28 cellular contexts compared by ENCODE assay signal in the genomic region with DNA sequence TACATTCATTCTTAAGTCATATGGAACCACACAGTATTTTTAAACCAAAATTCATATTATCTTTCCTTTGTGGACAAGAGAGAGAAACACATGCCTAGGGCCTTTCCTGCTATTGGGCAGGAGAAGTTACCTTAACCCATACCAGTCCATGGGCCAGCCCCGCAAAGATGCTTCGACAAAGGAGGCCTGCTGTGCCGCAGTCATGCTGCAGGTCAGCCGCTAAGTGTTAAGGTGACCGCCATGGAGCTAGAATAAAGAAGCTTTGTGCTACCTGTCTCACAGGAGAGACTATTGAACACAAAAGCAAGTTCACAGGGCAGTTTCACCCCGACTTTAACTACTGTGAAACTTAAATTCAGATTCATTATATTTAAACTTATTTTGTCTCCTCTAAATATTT.
"Had no signal": no experiment of that assay in that cellular context is flagged by ENCODE, and none has a peak within 500 bp of the region (broad histone marks: within the 10 kb centered on the region; RNA-seq: fewer than 3 reads in every experiment).

No MANE protein-coding gene starts in this region.

- H3K27ac ChIP-seq: colonic mucosa, esophagus muscularis mucosa, foreskin keratinocyte, heart right ventricle, left lung, parathyroid adenoma, right atrium auricular region, sigmoid colon, testis, tibial artery had no signal

- H3K36me3 ChIP-seq: colonic mucosa had no signal

- H3K27me3 ChIP-seq: colonic mucosa, esophagus muscularis mucosa, foreskin keratinocyte, heart right ventricle, left lung, right atrium auricular region, sigmoid colon, testis, tibial artery had no signal

- H3K4me3 ChIP-seq: colonic mucosa, esophagus muscularis mucosa, heart right ventricle, left lung, mucosa of descending colon, right atrium auricular region, sigmoid colon, testis, tibial artery had no signal

- H3K4me1 Mint-ChIP-seq: mesothelial cell of epicardium; naive B cell; neural crest cell; stimulated activated memory B cell treated with anti-CD40 and anti-IgM and Interleukin-4, amounts not matched to agents 10 μg/mL and 1 μg/mL and 100 μg/mL, for 72 hours had no signal

- H3K27ac Mint-ChIP-seq: dendritic cell treated with granulocyte-macrophage colony-stimulating factor and Interleukin-4, amounts not matched to agents 40 ng/mL and 50 ng/mL, for 4 days; mesothelial cell of epicardium; natural killer cell treated with Interleukin-12 subunit alpha and Interleukin-12 subunit beta and Interleukin-15 and Interleukin-18, amount 100 ng/mL, for 72 hours; progenitor cell of endocrine pancreas; stimulated activated memory B cell treated with anti-CD40 and anti-IgM and Interleukin-4, amounts not matched to agents 10 μg/mL and 1 μg/mL and 100 μg/mL, for 72 hours; type B pancreatic cell had no signal

- H3K4me3 Mint-ChIP-seq: dendritic cell treated with granulocyte-macrophage colony-stimulating factor and Interleukin-4, amounts not matched to agents 40 ng/mL and 50 ng/mL, for 4 days; mesothelial cell of epicardium; naive B cell; natural killer cell treated with Interleukin-12 subunit alpha and Interleukin-12 subunit beta and Interleukin-15 and Interleukin-18, amount 100 ng/mL, for 72 hours; neural crest cell; stimulated activated memory B cell treated with anti-CD40 and anti-IgM and Interleukin-4, amounts not matched to agents 10 μg/mL and 1 μg/mL and 100 μg/mL, for 72 hours; type B pancreatic cell had no signal

- ATAC-seq: foreskin keratinocyte; heart right ventricle; left cardiac atrium; left lung; mucosa of descending colon; natural killer cell treated with Interleukin-12 subunit alpha and Interleukin-12 subunit beta and Interleukin-15 and Interleukin-18, amount 100 ng/mL, for 72 hours; stimulated activated memory B cell treated with anti-CD40 and anti-IgM and Interleukin-4, amounts not matched to agents 10 μg/mL and 1 μg/mL and 100 μg/mL, for 72 hours; stimulated activated naive CD8-positive, alpha-beta T cell treated with anti-CD3 and anti-CD28 coated beads, Interleukin-15, Interleukin-2, amounts not matched to agents 100 U/mL and 50 U/mL, for 24 hours had no signal

- H3K27me3 Mint-ChIP-seq: dendritic cell treated with granulocyte-macrophage colony-stimulating factor and Interleukin-4, amounts not matched to agents 40 ng/mL and 50 ng/mL, for 4 days; naive B cell; natural killer cell treated with Interleukin-12 subunit alpha and Interleukin-12 subunit beta and Interleukin-15 and Interleukin-18, amount 100 ng/mL, for 72 hours; progenitor cell of endocrine pancreas; stimulated activated memory B cell treated with anti-CD40 and anti-IgM and Interleukin-4, amounts not matched to agents 10 μg/mL and 1 μg/mL and 100 μg/mL, for 72 hours; type B pancreatic cell had no signal

- DNase-seq: colonic mucosa; effector CD8-positive, alpha-beta T cell; foreskin keratinocyte; glutamatergic neuron; heart right ventricle; hippocampal formation; left cardiac atrium; left lung; mesenchymal stem cell; mucosa of descending colon; naive B cell; sigmoid colon; stimulated activated CD4-positive, alpha-beta T cell treated with anti-CD3 and anti-CD28 coated beads, Interleukin-2, amount 100 ng/mL, for 24 hours; stimulated activated CD4-positive, alpha-beta T cell treated with anti-CD3 and anti-CD28 coated beads, Interleukin-4, amount 100 ng/mL, for 24 hours; stimulated activated naive CD8-positive, alpha-beta T cell treated with anti-CD3 and anti-CD28 coated beads, Interleukin-15, Interleukin-2, amounts not matched to agents 100 U/mL and 50 U/mL, for 24 hours; substantia nigra; testis; tibial artery had no signal

- H3K4me1 ChIP-seq: colonic mucosa, esophagus muscularis mucosa, heart right ventricle, left lung, parathyroid adenoma, right atrium auricular region, sigmoid colon, testis, tibial artery had no signal

- H3K9me3 ChIP-seq: colonic mucosa, esophagus muscularis mucosa, heart right ventricle, left lung, mucosa of descending colon, right atrium auricular region, sigmoid colon, testis, tibial artery had no signal
